8 cellular contexts compared by ENCODE assay signal in the genomic region with DNA sequence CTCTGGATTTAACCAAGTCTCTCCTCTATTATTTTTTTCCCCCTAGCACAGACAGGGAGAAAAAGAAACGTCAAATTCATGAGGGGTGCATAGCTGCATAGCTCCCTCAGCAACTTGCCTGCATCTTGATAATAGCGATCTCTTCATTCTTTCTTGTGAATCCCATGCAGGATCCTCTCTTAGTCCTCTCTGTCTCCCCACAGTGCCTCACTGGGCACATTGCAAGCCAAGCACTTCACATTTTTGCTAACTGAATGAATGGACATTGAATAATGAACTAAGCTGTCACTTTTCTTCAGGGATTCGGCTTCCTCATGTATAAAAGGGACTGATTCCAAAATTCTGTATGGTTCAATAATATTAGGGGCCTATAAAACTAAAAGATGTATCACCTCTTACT. TPM values are rescaled to one million over a fixed set of nuclear protein-coding genes. Genes with fewer than 3 reads are reported as not detected.
DNase-seq lines count a peak whose midpoint lies in the region; TF ChIP-seq lines count a peak whose summit lies in the region.

No MANE protein-coding gene starts in this region.

- H3K27ac ChIP-seq in esophagus muscularis mucosa (replicated peaks in 1 of 4), result no peak overlapping the region

- H3K4me1 ChIP-seq in esophagus muscularis mucosa, result peaks cover 0 to 18% (median 12%) of the 10 kb centered on the region in 4 donors

- TF ChIP-seq EP300 in esophagus muscularis mucosa (IDR thresholded peaks at IDR 0.05), result no peak

- DNase-seq in NCI-H748 treated with DMSO at 0.1 percent for 48 hours (lab: John Stamatoyannopoulos, UW) (peak; percentile 13), esophagus muscularis mucosa (ENCODE audit: extremely low spot score) (no peak), occipital lobe (lab: John Stamatoyannopoulos, UW) (peak; percentile 18), NCI-H2081 treated with DMSO at 0.1 percent for 48 hours (lab: John Stamatoyannopoulos, UW) (no peak), MG63 (no peak)
- DNase-seq in activated naive CD4-positive, alpha-beta T cell treated with anti-CD3 and anti-CD28 coated beads, Interleukin-2, amount 50 U/mL, for 16 hours, result no peak
- DNase-seq in effector CD8-positive, alpha-beta T cell (lab: John Stamatoyannopoulos, UW), result no peak

- H3K4me3 ChIP-seq in GM12875 (ENCODE audit: low read depth, low read length) (no peak overlapping the region), esophagus muscularis mucosa (no peak overlapping the region), MG63 (no peak overlapping the region)

- intact Hi-C loops in esophagus muscularis mucosa (cut with DNase I), result loop anchor here (10.0 kb wide), 1 partner anchor 122 kb away; no protein-coding TSS in a partner anchor

- no peak for TF ChIP-seq POLR2A in esophagus muscularis mucosa (IDR thresholded peaks at IDR 0.05; ENCODE audit: low read depth)

- TF ChIP-seq CTCF in GM12875 (IDR thresholded peaks at IDR 0.05; ENCODE audit: borderline replicate concordance, insufficient read depth, low read depth, low read length) (peak; percentile 8; the same call in 1 of the 2 replicates), esophagus muscularis mucosa (IDR thresholded peaks at IDR 0.05) (peak in 2 of 3 experiments; percentile 12 to 41)

- no peaks in the 10 kb centered on the region for H3K36me3 ChIP-seq in esophagus muscularis mucosa
- H3K36me3 ChIP-seq in MG63, result no peaks in the 10 kb centered on the region

- WGBS in esophagus muscularis mucosa, result 14% methylated on average over 3 of the region's 3 CpGs

- H3K27me3 ChIP-seq in esophagus muscularis mucosa (peaks cover 0 to 42% (median 0%) of the 10 kb centered on the region in 4 donors), MG63 (peaks cover 36% of the 10 kb centered on the region)

- H3K9me3 ChIP-seq in esophagus muscularis mucosa (no peaks in the 10 kb centered on the region), MG63 (no peaks in the 10 kb centered on the region)

RNA-seq across cellular contexts. Expression of a gene that starts 2.9 kb away (rescaled TPM):
- total RNA-seq in esophagus muscularis mucosa (10 to 100 TPM; 32.0 to 60.6 (median 41.8) TPM), occipital lobe (72.7 TPM)
- not detected in 2 replicates for total RNA-seq in MG63 (2014; rRNA removed; shearing (Covaris generic); ENCODE audit: low replicate concordance)

Comparison
In these comparisons a context has a peak if more than half of its experiments do, and no peak if none do; other contexts are left out.
1. DNase-seq: peak in NCI-H748 treated with DMSO at 0.1 percent for 48 hours (single experiment) and occipital lobe (single experiment); none in esophagus muscularis mucosa (single experiment), NCI-H2081 treated with DMSO at 0.1 percent for 48 hours (single experiment), activated naive CD4-positive, alpha-beta T cell treated with anti-CD3 and anti-CD28 coated beads, Interleukin-2, amount 50 U/mL, for 16 hours (single experiment), effector CD8-positive, alpha-beta T cell (single experiment) and MG63 (single experiment).
2. RNA of a gene that starts 2.9 kb away (total RNA-seq): 72.7 TPM in occipital lobe (single experiment) and 32.0 to 60.6 TPM in esophagus muscularis mucosa; not detected in MG63; every median in the first group is over 10 times any median in the second.